ENCODE assay signal across 21 cellular contexts in the genomic region with DNA sequence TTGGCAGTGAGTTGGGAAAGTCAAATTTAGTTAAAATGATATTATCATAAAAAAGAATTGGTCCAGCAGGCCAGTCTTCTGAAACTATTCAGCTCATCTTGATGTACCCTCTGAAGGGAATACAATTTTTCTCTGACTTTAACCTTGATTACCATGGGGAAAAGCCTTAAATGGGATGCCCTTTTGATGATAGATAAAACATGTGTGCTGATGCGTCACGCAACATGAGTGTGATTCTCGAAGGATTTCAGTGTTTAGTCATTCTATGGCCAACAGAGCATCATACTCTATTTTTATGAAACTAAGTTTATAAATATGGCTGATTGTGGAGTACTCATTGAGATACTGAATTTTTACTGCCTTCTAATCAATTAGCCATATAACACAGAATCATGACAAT.
DNase-seq lines count a peak whose midpoint lies in the region; ATAC-seq, FAIRE-seq and TF ChIP-seq lines count a peak whose summit lies in the region.
"Had no signal": no experiment of that assay in that cellular context is flagged by ENCODE, and none has a peak within 500 bp of the region (broad histone marks: within the 10 kb centered on the region; RNA-seq: fewer than 3 reads in every experiment).

No MANE protein-coding gene starts in this region.

- CTCF ChIA-PET in activated CD4-positive, alpha-beta T cell treated with anti-CD3 and anti-CD28 coated beads, Interleukin-2, amount 10 ng/mL, durations not matched to agents 7 days and 5 days (lab: Charles Lee), result interaction anchor here (1.0 kb wide), 1 partner anchor 8 kb away, joined by 6 read pairs; no protein-coding TSS in a partner anchor

- 88 to 99% (median 98%) methylated on average over 3 of the region's 3 CpGs for WGBS in small intestine, 3 donors

- no peak for TF ChIP-seq CTCF in fibroblast of mammary gland (conservative IDR thresholded peaks at IDR 0.05; ENCODE audit: control insufficient read depth, insufficient read depth, low read depth, low read length)

- H3K27me3 Mint-ChIP-seq in activated CD4-positive, alpha-beta T cell treated with anti-CD3 and anti-CD28 coated beads, Interleukin-2, amount 10 ng/mL, durations not matched to agents 24 days and 14 days, result peaks cover 41% of the 10 kb centered on the region
- H3K27me3 Mint-ChIP-seq in activated CD4-positive, alpha-beta T cell treated with anti-CD3 and anti-CD28 coated beads, Interleukin-2, amount 10 ng/mL, durations not matched to agents 7 days and 5 days, result peaks cover 25% of the 10 kb centered on the region
- peaks cover 43% of the 10 kb centered on the region for H3K27me3 Mint-ChIP-seq in activated T-cell treated with anti-CD3 and anti-CD28 coated beads, Interleukin-2, amount 50 U/mL, for 72 hours (ENCODE audit: low read depth)

- DNase-seq in activated CD4-positive, alpha-beta T cell treated with anti-CD3 and anti-CD28 coated beads, Interleukin-2, amount 10 ng/mL, durations not matched to agents 24 days and 14 days, result peak; percentile 10
- no peak for DNase-seq in activated CD4-positive, alpha-beta T cell treated with anti-CD3 and anti-CD28 coated beads, Interleukin-2, amount 10 ng/mL, durations not matched to agents 7 days and 5 days
- DNase-seq in HS-5 (ENCODE audit: low read depth) (peak; percentile 50), fibroblast of mammary gland (ENCODE audit: low read depth) (peak; percentile 59), small intestine (no peak), HT-29 (ENCODE audit: low spot score) (no peak)
- no peak for DNase-seq in activated T-cell treated with anti-CD3 and anti-CD28 coated beads, Interleukin-2, amount 50 U/mL, for 72 hours
- DNase-seq: AML-193; Calu3; CD8-positive, alpha-beta T cell; DMS79 treated with DMSO at 0.1 percent for 48 hours; HCEC 1CT had no signal

- H3K4me3 Mint-ChIP-seq in activated CD4-positive, alpha-beta T cell treated with anti-CD3 and anti-CD28 coated beads, Interleukin-2, amount 10 ng/mL, durations not matched to agents 24 days and 14 days, result no peak overlapping the region
- no peak overlapping the region for H3K4me3 Mint-ChIP-seq in activated CD4-positive, alpha-beta T cell treated with anti-CD3 and anti-CD28 coated beads, Interleukin-2, amount 10 ng/mL, durations not matched to agents 7 days and 5 days
- no peak overlapping the region for H3K4me3 Mint-ChIP-seq in activated T-cell treated with anti-CD3 and anti-CD28 coated beads, Interleukin-2, amount 50 U/mL, for 72 hours
- H3K4me3 Mint-ChIP-seq: CD8-positive, alpha-beta T cell; GM23338 had no signal

- ATAC-seq in activated T-cell treated with anti-CD3 and anti-CD28 coated beads, Interleukin-2, amount 50 U/mL, for 72 hours (replicated peaks in 1 of 2), result no peak
- no peak for ATAC-seq in HG03521 (IDR thresholded peaks at IDR 0.05; ENCODE audit: unreplicated experiment)
- ATAC-seq: A549; CD8-positive, alpha-beta T cell; GM23338; K562 had no signal

- no peak overlapping the region for H3K27ac ChIP-seq in small intestine (ENCODE audit: low read depth in 1 of 2, low read length in 1 of 2)
- H3K27ac ChIP-seq: 22Rv1, A549 had no signal

- FAIRE-seq in small intestine (lab: Jason Lieb, UNC), result no peak
- FAIRE-seq: A549, G401.6, GM12891, GM19239, H54, K562 had no signal

- H3K36me3 ChIP-seq in small intestine (ENCODE audit: control insufficient read depth in 2 of 2, insufficient read depth in 2 of 2, low read length in 2 of 2), result no peaks in the 10 kb centered on the region

- no peak overlapping the region for H3K27ac Mint-ChIP-seq in activated CD4-positive, alpha-beta T cell treated with anti-CD3 and anti-CD28 coated beads, Interleukin-2, amount 10 ng/mL, durations not matched to agents 24 days and 14 days
- no peak overlapping the region for H3K27ac Mint-ChIP-seq in activated CD4-positive, alpha-beta T cell treated with anti-CD3 and anti-CD28 coated beads, Interleukin-2, amount 10 ng/mL, durations not matched to agents 7 days and 5 days
- no peak overlapping the region for H3K27ac Mint-ChIP-seq in activated T-cell treated with anti-CD3 and anti-CD28 coated beads, Interleukin-2, amount 50 U/mL, for 72 hours
- H3K27ac Mint-ChIP-seq: CD8-positive, alpha-beta T cell; GM23338 had no signal

- H3K4me1 Mint-ChIP-seq in activated CD4-positive, alpha-beta T cell treated with anti-CD3 and anti-CD28 coated beads, Interleukin-2, amount 10 ng/mL, durations not matched to agents 24 days and 14 days, result peaks cover 6% of the 10 kb centered on the region
- peaks cover 8% of the 10 kb centered on the region for H3K4me1 Mint-ChIP-seq in activated CD4-positive, alpha-beta T cell treated with anti-CD3 and anti-CD28 coated beads, Interleukin-2, amount 10 ng/mL, durations not matched to agents 7 days and 5 days
- H3K4me1 Mint-ChIP-seq in activated T-cell treated with anti-CD3 and anti-CD28 coated beads, Interleukin-2, amount 50 U/mL, for 72 hours (ENCODE audit: low read depth), result peaks cover 11% of the 10 kb centered on the region

- no peaks in the 10 kb centered on the region for H3K4me1 ChIP-seq in small intestine (ENCODE audit: control insufficient read depth in 2 of 2, insufficient read depth in 1 of 2, low read depth in 1 of 2, low read length in 1 of 2)

- H3K9me3 Mint-ChIP-seq in activated CD4-positive, alpha-beta T cell treated with anti-CD3 and anti-CD28 coated beads, Interleukin-2, amount 10 ng/mL, durations not matched to agents 24 days and 14 days, result peaks cover 5% of the 10 kb centered on the region
- no peaks in the 10 kb centered on the region for H3K9me3 Mint-ChIP-seq in activated CD4-positive, alpha-beta T cell treated with anti-CD3 and anti-CD28 coated beads, Interleukin-2, amount 10 ng/mL, durations not matched to agents 7 days and 5 days
- H3K9me3 Mint-ChIP-seq in activated T-cell treated with anti-CD3 and anti-CD28 coated beads, Interleukin-2, amount 50 U/mL, for 72 hours, result no peaks in the 10 kb centered on the region
- H3K9me3 Mint-ChIP-seq: CD8-positive, alpha-beta T cell; GM23338 had no signal

- POLR2A ChIA-PET in activated CD4-positive, alpha-beta T cell treated with anti-CD3 and anti-CD28 coated beads, Interleukin-2, amount 10 ng/mL, durations not matched to agents 7 days and 5 days (lab: Charles Lee), result no interaction called here

- intact Hi-C loops in activated CD4-positive, alpha-beta T cell treated with anti-CD3 and anti-CD28 coated beads, Interleukin-2, amount 10 ng/mL, durations not matched to agents 24 days and 14 days (cut with micrococcal nuclease), result no loop called here

- no peaks in the 10 kb centered on the region for H3K9me3 ChIP-seq in small intestine (ENCODE audit: control insufficient read depth, low read depth)
- H3K9me3 ChIP-seq: A549 had no signal

- H3K27me3 ChIP-seq in small intestine (ENCODE audit: control insufficient read depth in 2 of 2, insufficient read depth in 2 of 2, low read length in 2 of 2), result no peaks in the 10 kb centered on the region

- H3K4me3 ChIP-seq in fibroblast of mammary gland (ENCODE audit: control insufficient read depth, low read depth, low read length), result no peak overlapping the region
- H3K4me3 ChIP-seq in small intestine (ENCODE audit: low read depth in 1 of 2, low read length in 2 of 2), result no peak overlapping the region
- H3K4me3 ChIP-seq: A549, GM23338, K562 had no signal

- no peaks in the 10 kb centered on the region for H3K36me3 Mint-ChIP-seq in activated CD4-positive, alpha-beta T cell treated with anti-CD3 and anti-CD28 coated beads, Interleukin-2, amount 10 ng/mL, durations not matched to agents 24 days and 14 days (ENCODE audit: low read depth)
- H3K36me3 Mint-ChIP-seq in activated CD4-positive, alpha-beta T cell treated with anti-CD3 and anti-CD28 coated beads, Interleukin-2, amount 10 ng/mL, durations not matched to agents 7 days and 5 days (ENCODE audit: low read depth), result no peaks in the 10 kb centered on the region
- H3K36me3 Mint-ChIP-seq in activated T-cell treated with anti-CD3 and anti-CD28 coated beads, Interleukin-2, amount 50 U/mL, for 72 hours (ENCODE audit: insufficient read depth in 2 of 2), result no peaks in the 10 kb centered on the region
- H3K36me3 Mint-ChIP-seq: CD8-positive, alpha-beta T cell had no signal

Comparison
In these comparisons a context has a peak if more than half of its experiments do, and no peak if none do; other contexts are left out.
1. DNase-seq: peak in activated CD4-positive, alpha-beta T cell treated with anti-CD3 and anti-CD28 coated beads, Interleukin-2, amount 10 ng/mL, durations not matched to agents 24 days and 14 days (single experiment), HS-5 (single experiment) and fibroblast of mammary gland (single experiment); none in activated CD4-positive, alpha-beta T cell treated with anti-CD3 and anti-CD28 coated beads, Interleukin-2, amount 10 ng/mL, durations not matched to agents 7 days and 5 days (single experiment), activated T-cell treated with anti-CD3 and anti-CD28 coated beads, Interleukin-2, amount 50 U/mL, for 72 hours (0 of 2), small intestine (single experiment) and HT-29 (single experiment).